10 cellular contexts compared by ENCODE assay signal in the genomic region with DNA sequence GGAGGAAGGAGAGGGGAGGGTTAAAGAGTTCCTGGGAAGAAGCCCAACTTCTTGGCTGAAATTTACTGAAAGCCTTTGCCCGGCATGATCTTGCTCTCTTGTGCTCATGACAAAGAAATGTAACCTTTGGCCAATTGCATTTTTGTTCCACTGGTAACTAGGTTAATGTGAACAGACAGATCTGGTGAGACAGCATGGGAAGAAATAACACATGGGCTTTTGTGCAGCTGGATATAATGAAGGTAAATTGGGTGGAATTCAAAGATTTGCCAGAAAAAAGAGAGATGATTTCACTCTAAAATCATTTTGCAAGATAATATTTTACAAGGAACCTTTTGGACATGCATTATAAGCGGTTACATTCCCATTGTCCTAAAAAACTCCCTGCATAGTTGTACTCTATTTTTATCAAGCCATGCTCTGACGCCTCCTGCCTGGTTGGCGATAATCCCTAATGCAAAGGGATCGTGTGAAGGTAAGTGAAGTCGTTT.
DNase-seq lines count a peak whose midpoint lies in the region; ATAC-seq and TF ChIP-seq lines count a peak whose summit lies in the region.
"Had no signal": no experiment of that assay in that cellular context is flagged by ENCODE, and none has a peak within 500 bp of the region (broad histone marks: within the 10 kb centered on the region; RNA-seq: fewer than 3 reads in every experiment).

No MANE protein-coding gene starts in this region.

- peaks cover 0 to 11% of the 10 kb centered on the region in 2 donors for H3K27me3 Mint-ChIP-seq in CD8-positive, alpha-beta memory T cell
- H3K27me3 Mint-ChIP-seq in GM23338 (ENCODE audit: insufficient read depth, low read depth, poor library complexity) = peaks cover 5% of the 10 kb centered on the region
- H3K27me3 Mint-ChIP-seq: B cell had no signal

- DNase-seq in Right ventricle myocardium inferior (ENCODE audit: missing footprints) (no peak), cardiac septum (ENCODE audit: low spot score) (no peak), epithelial cell of esophagus (ENCODE audit: low read depth) (peak; percentile 83), mucosa of descending colon (no peak), OCI-M2 (lab: John Stamatoyannopoulos, UW; ENCODE audit: unreplicated experiment) (no peak), GM23338 (ENCODE audit: low spot score) (no peak)
- DNase-seq in CD8-positive, alpha-beta memory T cell = no peak

- H3K9me3 ChIP-seq in mucosa of descending colon = no peaks in the 10 kb centered on the region
- no peaks in the 10 kb centered on the region for H3K9me3 ChIP-seq in CD8-positive, alpha-beta memory T cell (ENCODE audit: low read length)

- no peaks in the 10 kb centered on the region for H3F3A ChIP-seq in GM23338 (replicated peaks; ENCODE audit: low read depth)

- H3K27ac Mint-ChIP-seq in CD8-positive, alpha-beta memory T cell = no peak overlapping the region
- no peak overlapping the region for H3K27ac Mint-ChIP-seq in GM23338
- H3K27ac Mint-ChIP-seq: B cell had no signal

- H3K4me1 ChIP-seq in mucosa of descending colon (ENCODE audit: low read depth) (no peaks in the 10 kb centered on the region), GM23338 (ENCODE audit: insufficient read depth) (no peaks in the 10 kb centered on the region)
- no peaks in the 10 kb centered on the region for H3K4me1 ChIP-seq in CD8-positive, alpha-beta memory T cell (ENCODE audit: insufficient read depth, low read length)

- no peaks in the 10 kb centered on the region for H3K79me2 ChIP-seq in GM23338 (replicated peaks; ENCODE audit: insufficient read depth)

- no peak overlapping the region for H3K4me3 ChIP-seq in epithelial cell of esophagus (ENCODE audit: low read length)
- no peak overlapping the region for H3K4me3 ChIP-seq in mucosa of descending colon
- no peak overlapping the region for H3K4me3 ChIP-seq in CD8-positive, alpha-beta memory T cell (ENCODE audit: low read length)
- no peak overlapping the region for H3K4me3 ChIP-seq in GM23338
- H3K4me3 ChIP-seq: PC-9 had no signal

- intact Hi-C loops in Right ventricle myocardium inferior (cut with DNase I) (loop anchor here (5.0 kb wide), 1 partner anchor 42 kb away; no protein-coding TSS in a partner anchor), cardiac septum (cut with DNase I) (no loop called here), mucosa of descending colon (cut with DNase I, micrococcal nuclease) (no loop called here)

- no peak overlapping the region for H3K4me3 Mint-ChIP-seq in CD8-positive, alpha-beta memory T cell
- no peak overlapping the region for H3K4me3 Mint-ChIP-seq in GM23338
- H3K4me3 Mint-ChIP-seq: B cell had no signal

- H3K27me3 ChIP-seq in CD8-positive, alpha-beta memory T cell (ENCODE audit: insufficient read depth, low read length, poor library complexity, severe bottlenecking) = no peaks in the 10 kb centered on the region
- no peaks in the 10 kb centered on the region for H3K27me3 ChIP-seq in GM23338 (ENCODE audit: insufficient read depth)

- no peak overlapping the region for H3K4me2 ChIP-seq in GM23338
- H3K4me2 ChIP-seq: PC-9 had no signal

- no peaks in the 10 kb centered on the region for H3K4me1 Mint-ChIP-seq in CD8-positive, alpha-beta memory T cell
- peaks cover 22% of the 10 kb centered on the region for H3K4me1 Mint-ChIP-seq in GM23338
- H3K4me1 Mint-ChIP-seq: B cell had no signal

- ATAC-seq in Right ventricle myocardium inferior = peak; percentile 58
- ATAC-seq in mucosa of descending colon = peak; percentile 43
- ATAC-seq in GM21717 (IDR thresholded peaks at IDR 0.05; ENCODE audit: unreplicated experiment) = no peak
- ATAC-seq in GM23338 = no peak

- no peaks in the 10 kb centered on the region for H3K9me2 ChIP-seq in GM23338 (ENCODE audit: insufficient read depth)

- POLR2A ChIA-PET in CD8-positive, alpha-beta memory T cell (lab: Charles Lee) = no interaction called here

- TF ChIP-seq CTCF in epithelial cell of esophagus (IDR thresholded peaks at IDR 0.05; ENCODE audit: insufficient read depth, low read depth, low read length, missing control alignments) (no peak), mucosa of descending colon (IDR thresholded peaks at IDR 0.05) (no peak), GM23338 (conservative IDR thresholded peaks at IDR 0.05; ENCODE audit: low read depth in 2 of 2) (no peak)

- H2AFZ ChIP-seq in GM23338 = no peak overlapping the region
- H2AFZ ChIP-seq: PC-9 had no signal

- CTCF ChIA-PET in CD8-positive, alpha-beta memory T cell (lab: Charles Lee) = interaction anchor here (0.8 kb wide), 1 partner anchor 17 kb away, joined by 3 read pairs; no protein-coding TSS in a partner anchor

- no peaks in the 10 kb centered on the region for H3K9me3 Mint-ChIP-seq in CD8-positive, alpha-beta memory T cell
- H3K9me3 Mint-ChIP-seq in GM23338 = peaks cover 3% of the 10 kb centered on the region

- no peaks in the 10 kb centered on the region for H4K20me1 ChIP-seq in GM23338 (replicated peaks; ENCODE audit: insufficient read depth)

- no peaks in the 10 kb centered on the region for H3K36me3 Mint-ChIP-seq in CD8-positive, alpha-beta memory T cell
- no peaks in the 10 kb centered on the region for H3K36me3 Mint-ChIP-seq in GM23338 (ENCODE audit: low read depth)

- H3K36me3 ChIP-seq in mucosa of descending colon (ENCODE audit: low read depth) (no peaks in the 10 kb centered on the region), GM23338 (ENCODE audit: insufficient read depth) (no peaks in the 10 kb centered on the region)
- no peaks in the 10 kb centered on the region for H3K36me3 ChIP-seq in CD8-positive, alpha-beta memory T cell (ENCODE audit: insufficient read depth, low read length)

- no peak overlapping the region for H3K27ac ChIP-seq in CD8-positive, alpha-beta memory T cell (ENCODE audit: low read depth, low read length)
- no peak overlapping the region for H3K27ac ChIP-seq in GM23338 (ENCODE audit: low read depth)
- H3K27ac ChIP-seq: PC-9 had no signal

TF ChIP-seq in GM23338, 12 proteins besides CTCF, POLR2A, EP300 and RAD21 (continues in another document):
- no peak for TF ChIP-seq ETS1 (IDR thresholded peaks at IDR 0.05)
- no peak for TF ChIP-seq EZH2phosphoT487 (IDR thresholded peaks at IDR 0.05; ENCODE audit: unreplicated experiment)
- no peak for TF ChIP-seq STAT1 (IDR thresholded peaks at IDR 0.05; ENCODE audit: unreplicated experiment)
- TF ChIP-seq ZNF331 (CRISPR knock-in tag; IDR thresholded peaks at IDR 0.05; ENCODE audit: low read depth) = no peak
- TF ChIP-seq CREB1 (CRISPR knock-in tag; IDR thresholded peaks at IDR 0.05; ENCODE audit: low read depth) = no peak
- TF ChIP-seq JUNB (IDR thresholded peaks at IDR 0.05; ENCODE audit: unreplicated experiment) = no peak

Comparison
In these comparisons a context has a peak if more than half of its experiments do, and no peak if none do; other contexts are left out.
1. ATAC-seq: peak in Right ventricle myocardium inferior (single experiment) and mucosa of descending colon (single experiment); none in GM21717 (single experiment) and GM23338 (single experiment).